28 cellular contexts compared by ENCODE assay signal in the genomic region with DNA sequence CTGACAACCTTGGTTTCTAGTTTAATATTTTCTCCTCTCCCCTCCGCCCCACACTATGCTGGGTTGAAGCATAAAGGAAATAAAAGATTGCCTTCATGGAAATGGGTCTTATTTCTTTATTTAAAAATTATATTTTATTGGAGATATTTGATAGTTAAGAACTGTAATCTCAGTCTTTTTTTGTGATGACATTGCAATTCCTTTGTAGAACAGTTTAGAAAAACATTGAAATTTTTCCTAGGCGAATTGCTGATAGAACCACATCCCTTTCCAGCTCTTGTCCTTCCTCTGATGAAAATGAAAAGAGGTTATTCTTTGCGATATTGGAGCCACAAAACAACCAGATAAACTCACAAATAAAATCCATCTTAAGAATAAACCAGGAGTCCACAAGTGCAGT.
"Had no signal": no experiment of that assay in that cellular context is flagged by ENCODE, and none has a peak within 500 bp of the region (broad histone marks: within the 10 kb centered on the region; RNA-seq: fewer than 3 reads in every experiment).

No MANE protein-coding gene starts in this region.

- H3K36me3 Mint-ChIP-seq: mesothelial cell of epicardium, naive B cell had no signal

- H3K27me3 ChIP-seq: colonic mucosa, esophagus squamous epithelium, gastrocnemius medialis, heart right ventricle, left lung had no signal

- H3K4me1 Mint-ChIP-seq: endodermal cell, mesothelial cell of epicardium, naive B cell had no signal

- FAIRE-seq: endometrium, islet of Langerhans, keratinocyte had no signal

- H3K27ac ChIP-seq: colonic mucosa, epithelial cell of prostate, esophagus squamous epithelium, gastrocnemius medialis, heart right ventricle, left lung, lower lobe of right lung had no signal

- H3K9me3 Mint-ChIP-seq: dendritic cell treated with granulocyte-macrophage colony-stimulating factor and Interleukin-4, amounts not matched to agents 40 ng/mL and 50 ng/mL, for 4 days; effector memory CD8-positive, alpha-beta T cell; endodermal cell had no signal

- H3K4me3 Mint-ChIP-seq: dendritic cell treated with granulocyte-macrophage colony-stimulating factor and Interleukin-4, amounts not matched to agents 40 ng/mL and 50 ng/mL, for 4 days; effector memory CD8-positive, alpha-beta T cell; endodermal cell; mesothelial cell of epicardium; naive B cell had no signal

- H3K9me3 ChIP-seq: colonic mucosa, esophagus squamous epithelium, gastrocnemius medialis, heart right ventricle, left lung, lower lobe of right lung, mucosa of descending colon had no signal

- H3K4me1 ChIP-seq: colonic mucosa, heart right ventricle, left lung, lower lobe of right lung had no signal

- H3K27ac Mint-ChIP-seq: dendritic cell treated with granulocyte-macrophage colony-stimulating factor and Interleukin-4, amounts not matched to agents 40 ng/mL and 50 ng/mL, for 4 days; effector memory CD8-positive, alpha-beta T cell; endodermal cell; mesothelial cell of epicardium; naive B cell had no signal

- DNase-seq: colonic mucosa; cortex of kidney; effector CD8-positive, alpha-beta T cell; effector memory CD8-positive, alpha-beta T cell; endodermal cell; erythroblast; esophagus squamous epithelium; foreskin fibroblast; foreskin melanocyte; gastrocnemius medialis; glutamatergic neuron; head of caudate nucleus; heart right ventricle; hippocampal formation; left cardiac atrium; left lung; left ventricle myocardium superior; lower lobe of right lung; mesenchymal stem cell; mucosa of descending colon; naive B cell had no signal

- H3K36me3 ChIP-seq: colonic mucosa, esophagus squamous epithelium, gastrocnemius medialis, heart right ventricle, left lung, lower lobe of right lung had no signal

- ATAC-seq: effector memory CD8-positive, alpha-beta T cell; esophagus mucosa; gastrocnemius medialis; heart right ventricle; left cardiac atrium; left lung; left ventricle myocardium superior; lower lobe of right lung; mucosa of descending colon had no signal

- H3K4me3 ChIP-seq: colonic mucosa, esophagus squamous epithelium, gastrocnemius medialis, heart right ventricle, left lung, lower lobe of right lung, mucosa of descending colon had no signal
